Comparison of ENCODE assay signal across 3 cellular contexts in genomic region chr12:122147514-122148290, GRCh38.
TF ChIP-seq lines count a peak whose summit lies in the region.

No MANE protein-coding gene starts in this region.

TF ChIP-seq in SK-N-SH, 30 proteins besides CTCF, POLR2A, EP300 and RAD21 (continued from another document):
- no peak for TF ChIP-seq REST (IDR thresholded peaks at IDR 0.05; ENCODE audit: low read depth, low read length)
- TF ChIP-seq MXI1 (IDR thresholded peaks at IDR 0.05; ENCODE audit: low read depth, low read length), result no peak

TF ChIP-seq in SK-N-SH treated with all-trans-retinoic acid at 6 μM for 48 hours, 23 proteins besides CTCF, POLR2A, EP300 and RAD21 (continued from another document):
- TF ChIP-seq TCF4 (CRISPR knock-in tag; IDR thresholded peaks at IDR 0.05; ENCODE audit: borderline replicate concordance) (no peak), ZNF70 (CRISPR knock-in tag; IDR thresholded peaks at IDR 0.05) (no peak), ISL1 (CRISPR knock-in tag; IDR thresholded peaks at IDR 0.05) (no peak), RARB (CRISPR knock-in tag; IDR thresholded peaks at IDR 0.05) (no peak), OSR1 (CRISPR knock-in tag; IDR thresholded peaks at IDR 0.05) (no peak), ZNF8 (CRISPR knock-in tag; IDR thresholded peaks at IDR 0.05) (no peak), PPARA (CRISPR knock-in tag; IDR thresholded peaks at IDR 0.05; ENCODE audit: borderline replicate concordance) (no peak), ZFP3 (CRISPR knock-in tag; IDR thresholded peaks at IDR 0.05) (no peak), TOX (CRISPR knock-in tag; IDR thresholded peaks at IDR 0.05; ENCODE audit: borderline replicate concordance) (no peak), CREB5 (CRISPR knock-in tag; IDR thresholded peaks at IDR 0.05; ENCODE audit: low read depth) (no peak), POU6F1 (CRISPR knock-in tag; IDR thresholded peaks at IDR 0.05; ENCODE audit: borderline replicate concordance, low read depth) (no peak), ZNF565 (CRISPR knock-in tag; conservative IDR thresholded peaks at IDR 0.05; ENCODE audit: low read depth) (no peak), GLIS3 (CRISPR knock-in tag; IDR thresholded peaks at IDR 0.05) (no peak), CSDC2 (CRISPR knock-in tag; IDR thresholded peaks at IDR 0.05) (no peak), TSHZ2 (CRISPR knock-in tag; IDR thresholded peaks at IDR 0.05) (no peak)

TF ChIP-seq in WTC11, 78 proteins besides CTCF, POLR2A, EP300 and RAD21 (continued from another document):
- no peak for TF ChIP-seq AFF4 (CRISPR knock-in tag; IDR thresholded peaks at IDR 0.05; ENCODE audit: borderline replicate concordance)
- TF ChIP-seq NR1H2 (CRISPR knock-in tag; IDR thresholded peaks at IDR 0.05), result no peak
